Comparison of ENCODE assay signal across 1 cellular context in the genomic region with DNA sequence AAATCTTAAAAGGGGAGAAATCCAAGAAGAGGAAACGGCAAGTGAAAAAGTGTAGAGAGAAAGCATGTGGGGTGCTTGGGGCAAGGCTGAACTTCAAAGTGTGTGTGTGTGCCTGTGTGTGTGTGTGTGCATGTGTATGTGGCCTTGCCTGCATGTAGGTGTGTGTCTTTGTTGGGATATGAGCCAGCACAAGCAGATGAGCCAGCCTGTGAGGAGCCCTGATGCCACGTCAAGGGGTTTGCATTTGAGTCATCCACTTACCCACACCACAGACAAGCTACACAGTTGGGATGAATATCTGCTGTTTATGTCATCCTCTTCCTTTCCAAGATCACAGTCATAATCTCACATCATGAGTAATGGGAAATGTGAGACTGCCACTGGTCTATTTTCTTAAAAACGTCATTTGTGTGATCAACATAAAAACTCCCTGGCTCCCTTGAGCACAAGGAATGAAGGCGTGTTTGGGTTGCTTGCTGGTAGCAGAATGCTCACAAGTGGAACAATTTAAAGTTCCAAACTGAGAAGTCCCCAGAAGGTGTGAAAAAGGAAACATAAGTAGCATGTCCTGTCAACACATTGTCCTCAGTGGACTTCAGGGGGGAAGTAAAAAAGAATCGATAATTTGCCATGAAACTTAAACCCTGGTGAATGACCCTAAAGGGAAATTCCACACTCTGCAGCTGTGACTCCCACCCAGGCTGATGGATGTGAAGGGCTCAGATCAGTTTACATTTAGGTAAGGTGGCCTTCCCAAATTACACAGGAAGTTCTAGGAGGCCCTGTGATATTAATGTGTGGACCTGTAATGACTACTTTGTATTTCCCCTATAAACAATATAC.
TF ChIP-seq lines count a peak whose summit lies in the region.

No MANE protein-coding gene starts in this region.

TF ChIP-seq in IMR-90, 13 proteins besides CTCF, POLR2A, EP300 and RAD21 (continued from another document):
- TF ChIP-seq FOS (IDR thresholded peaks at IDR 0.05; ENCODE audit: low read depth, low read length) (peak; percentile 96), RCOR1 (IDR thresholded peaks at IDR 0.05; ENCODE audit: insufficient replicate concordance, low read length) (peak; percentile 18), BHLHE40 (IDR thresholded peaks at IDR 0.05; ENCODE audit: low read depth, low read length) (peak; percentile 25; the same call in 1 of the 2 replicates), MAFK (IDR thresholded peaks at IDR 0.05; ENCODE audit: low read depth, low read length) (peak; percentile 59), NFE2L2 (IDR thresholded peaks at IDR 0.05; ENCODE audit: low read depth, low read length) (peak; percentile 78), SMC3 (IDR thresholded peaks at IDR 0.05; ENCODE audit: low read depth, low read length) (no peak), RFX5 (IDR thresholded peaks at IDR 0.05; ENCODE audit: low read depth, low read length) (no peak)
- TF ChIP-seq, protein P1, sequence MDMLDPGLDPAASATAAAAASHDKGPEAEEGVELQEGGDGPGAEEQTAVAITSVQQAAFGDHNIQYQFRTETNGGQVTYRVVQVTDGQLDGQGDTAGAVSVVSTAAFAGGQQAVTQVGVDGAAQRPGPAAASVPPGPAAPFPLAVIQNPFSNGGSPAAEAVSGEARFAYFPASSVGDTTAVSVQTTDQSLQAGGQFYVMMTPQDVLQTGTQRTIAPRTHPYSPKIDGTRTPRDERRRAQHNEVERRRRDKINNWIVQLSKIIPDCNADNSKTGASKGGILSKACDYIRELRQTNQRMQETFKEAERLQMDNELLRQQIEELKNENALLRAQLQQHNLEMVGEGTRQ (IDR thresholded peaks at IDR 0.05; ENCODE audit: low read depth, low read length), result no peak; the same call in 1 of the 2 replicates
